In the genomic region with DNA sequence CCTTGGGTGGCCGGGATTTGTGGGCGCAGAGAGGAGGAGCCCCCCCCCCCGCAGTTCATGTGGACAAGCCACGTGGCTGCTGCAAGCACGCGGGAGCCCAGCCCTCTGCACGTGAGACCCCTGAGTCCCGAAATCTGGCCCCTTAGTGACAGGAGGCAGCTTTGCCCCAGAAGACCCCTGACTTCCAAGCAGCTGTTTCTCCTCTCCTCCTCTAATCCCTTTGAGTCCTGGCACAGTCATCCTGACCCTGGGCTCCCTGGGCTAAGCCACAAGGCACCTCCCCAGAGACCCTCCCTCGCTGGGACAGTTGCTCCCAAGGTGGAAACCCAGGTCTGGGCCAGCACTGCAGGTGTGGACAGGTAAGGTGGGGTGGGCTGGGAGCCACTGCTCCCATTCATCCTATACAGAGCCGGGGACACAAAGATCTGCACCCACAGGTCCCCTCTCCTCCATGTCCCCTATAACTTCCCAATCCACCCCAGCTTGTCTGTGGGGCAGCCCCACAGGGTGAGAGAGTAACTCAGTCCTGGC, we compare ENCODE assay signal across 25 cellular contexts. TPM values are rescaled to one million over a fixed set of nuclear protein-coding genes. Genes with fewer than 3 reads are reported as not detected.
DNase-seq lines count a peak whose midpoint lies in the region; ATAC-seq and TF ChIP-seq lines count a peak whose summit lies in the region.
"Had no signal": no experiment of that assay in that cellular context is flagged by ENCODE, and none has a peak within 500 bp of the region (broad histone marks: within the 10 kb centered on the region; RNA-seq: fewer than 3 reads in every experiment).

No MANE protein-coding gene starts in this region.

- H3F3A ChIP-seq in neural progenitor cell (ENCODE audit: low read depth): no peaks in the 10 kb centered on the region

- H3K36me3 ChIP-seq in BLaER1 treated with 17β-estradiol and CSF1 and Interleukin-3, amounts not matched to agents 10 nM and 100 nM: no peaks in the 10 kb centered on the region
- no peaks in the 10 kb centered on the region for H3K36me3 ChIP-seq in neural progenitor cell
- H3K36me3 ChIP-seq: Peyer's patch, SJSA1 had no signal

- no peaks in the 10 kb centered on the region for H3K27me3 ChIP-seq in BLaER1 treated with 17β-estradiol and CSF1 and Interleukin-3, amounts not matched to agents 10 nM and 100 nM
- H3K27me3 ChIP-seq in neural progenitor cell: no peaks in the 10 kb centered on the region
- H3K27me3 ChIP-seq: Peyer's patch, SJSA1 had no signal

- no peaks in the 10 kb centered on the region for H3K36me3 Mint-ChIP-seq in WTC11
- no peaks in the 10 kb centered on the region for H3K36me3 Mint-ChIP-seq in neural progenitor cell
- H3K36me3 Mint-ChIP-seq: CD8-positive, alpha-beta memory T cell had no signal

- H2AFZ ChIP-seq in neural progenitor cell (replicated peaks): no peak overlapping the region

- ATAC-seq in WTC11 (no peak), GM21717 (IDR thresholded peaks at IDR 0.05; ENCODE audit: unreplicated experiment) (no peak)
- ATAC-seq: Right ventricle myocardium inferior had no signal

- POLR2A ChIA-PET in WTC11 (lab: Charles Lee): no interaction called here

- H3K9me3 ChIP-seq in BLaER1 treated with 17β-estradiol and CSF1 and Interleukin-3, amounts not matched to agents 10 nM and 100 nM (replicated peaks in 1 of 11): no peaks in the 10 kb centered on the region
- peaks cover 9% of the 10 kb centered on the region for H3K9me3 ChIP-seq in neural progenitor cell (ENCODE audit: low read depth)
- H3K9me3 ChIP-seq: Peyer's patch, SJSA1 had no signal

- H3K27me3 Mint-ChIP-seq in WTC11 (ENCODE audit: low read depth): peaks cover 43% of the 10 kb centered on the region
- H3K27me3 Mint-ChIP-seq in neural progenitor cell (ENCODE audit: insufficient read depth, low read depth): peaks cover 22% of the 10 kb centered on the region

- H3K4me1 Mint-ChIP-seq in WTC11: peaks cover 10% of the 10 kb centered on the region
- peaks cover 8% of the 10 kb centered on the region for H3K4me1 Mint-ChIP-seq in neural progenitor cell

- H3K27ac ChIP-seq in BLaER1 treated with 17β-estradiol and CSF1 and Interleukin-3, amounts not matched to agents 10 nM and 100 nM: no peak overlapping the region
- H3K27ac ChIP-seq in neural progenitor cell: no peak overlapping the region
- H3K27ac ChIP-seq: 22Rv1, C4-2B, Peyer's patch, SJSA1 had no signal

- H4K20me1 ChIP-seq in BLaER1 treated with 17β-estradiol and CSF1 and Interleukin-3, amounts not matched to agents 10 nM and 100 nM: no peaks in the 10 kb centered on the region
- H4K20me1 ChIP-seq in neural progenitor cell (ENCODE audit: low read depth): no peaks in the 10 kb centered on the region

- peaks cover 10 to 36% (median 23%) of the 10 kb centered on the region in 10 experiments for H3K4me1 ChIP-seq in BLaER1 treated with 17β-estradiol and CSF1 and Interleukin-3, amounts not matched to agents 10 nM and 100 nM
- H3K4me1 ChIP-seq in neural progenitor cell: no peaks in the 10 kb centered on the region
- H3K4me1 ChIP-seq: Peyer's patch had no signal

- no peak overlapping the region for H3K4me3 ChIP-seq in BLaER1 treated with 17β-estradiol and CSF1 and Interleukin-3, amounts not matched to agents 10 nM and 100 nM
- no peak overlapping the region for H3K4me3 ChIP-seq in neural progenitor cell
- H3K4me3 ChIP-seq: Peyer's patch had no signal

- peak overlapping the region; percentile 41 for H3K4me3 Mint-ChIP-seq in WTC11
- peak overlapping the region; percentile 48 for H3K4me3 Mint-ChIP-seq in neural progenitor cell
- H3K4me3 Mint-ChIP-seq: CD8-positive, alpha-beta memory T cell had no signal

- TF ChIP-seq CTCF in WTC11 (IDR thresholded peaks at IDR 0.05) (no peak), neural progenitor cell (IDR thresholded peaks at IDR 0.05) (no peak)

- peak overlapping the region in 7 of 11 experiments; percentile 79 to 89 (median 83); a peak in 12 of 22 replicates for H3K4me2 ChIP-seq in BLaER1 treated with 17β-estradiol and CSF1 and Interleukin-3, amounts not matched to agents 10 nM and 100 nM
- H3K4me2 ChIP-seq in neural progenitor cell: no peak overlapping the region

- DNase-seq in NCI-H524 (lab: John Stamatoyannopoulos, UW) (peak; percentile 5 to 26), NCI-H524 treated with DMSO at 0.1 percent for 48 hours (lab: John Stamatoyannopoulos, UW) (no peak), WTC11 (ENCODE audit: low spot score) (no peak), neural progenitor cell (ENCODE audit: low spot score) (no peak), NCI-H1105 treated with DMSO at 0.1 percent for 48 hours (lab: John Stamatoyannopoulos, UW) (no peak), T-helper 2 cell (no peak)
- DNase-seq: Calu3; CD8-positive, alpha-beta memory T cell; KBM-7; MM.1S; NCI-H1048; NCI-H1436; NCI-H187 treated with DMSO at 0.1 percent for 48 hours; NCI-H2107; NCI-H446 treated with DMSO at 0.1 percent for 48 hours; NCI-H748 treated with DMSO at 0.1 percent for 48 hours had no signal

- no peak overlapping the region for H3K27ac Mint-ChIP-seq in WTC11
- H3K27ac Mint-ChIP-seq in neural progenitor cell: no peak overlapping the region
- H3K27ac Mint-ChIP-seq: CD8-positive, alpha-beta memory T cell had no signal

- CTCF ChIA-PET in WTC11 (lab: Charles Lee): interaction anchor here (1.1 to 3.1 kb wide), 10 partner anchors 9 to 207 kb away, joined by 3 to 37 read pairs (median 8); no protein-coding TSS in a partner anchor

- H3K79me2 ChIP-seq in neural progenitor cell (ENCODE audit: low read depth): no peaks in the 10 kb centered on the region

- no peak overlapping the region for H3K9ac ChIP-seq in BLaER1 treated with 17β-estradiol and CSF1 and Interleukin-3, amounts not matched to agents 10 nM and 100 nM
- no peak overlapping the region for H3K9ac ChIP-seq in neural progenitor cell

- no peaks in the 10 kb centered on the region for H3K9me3 Mint-ChIP-seq in WTC11
- H3K9me3 Mint-ChIP-seq in neural progenitor cell: no peaks in the 10 kb centered on the region

TF ChIP-seq in WTC11, 78 proteins besides CTCF, POLR2A, EP300 and RAD21 (continues in another document):
- TF ChIP-seq NFYB (CRISPR knock-in tag; conservative IDR thresholded peaks at IDR 0.05; ENCODE audit: low read depth) (no peak), ZBTB43 (CRISPR knock-in tag; IDR thresholded peaks at IDR 0.05) (no peak), ZNF423 (CRISPR knock-in tag; IDR thresholded peaks at IDR 0.05) (no peak), ZNF281 (CRISPR knock-in tag; IDR thresholded peaks at IDR 0.05) (no peak), ZNF671 (CRISPR knock-in tag; IDR thresholded peaks at IDR 0.05) (no peak), NR1H2 (CRISPR knock-in tag; IDR thresholded peaks at IDR 0.05) (no peak), GTF2I (CRISPR knock-in tag; conservative IDR thresholded peaks at IDR 0.05) (no peak)
- TF ChIP-seq, protein P1, sequence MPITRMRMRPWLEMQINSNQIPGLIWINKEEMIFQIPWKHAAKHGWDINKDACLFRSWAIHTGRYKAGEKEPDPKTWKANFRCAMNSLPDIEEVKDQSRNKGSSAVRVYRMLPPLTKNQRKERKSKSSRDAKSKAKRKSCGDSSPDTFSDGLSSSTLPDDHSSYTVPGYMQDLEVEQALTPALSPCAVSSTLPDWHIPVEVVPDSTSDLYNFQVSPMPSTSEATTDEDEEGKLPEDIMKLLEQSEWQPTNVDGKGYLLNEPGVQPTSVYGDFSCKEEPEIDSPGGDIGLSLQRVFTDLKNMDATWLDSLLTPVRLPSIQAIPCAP (CRISPR knock-in tag; IDR thresholded peaks at IDR 0.05): no peak

RNA-seq across cellular contexts. Expression of gene TEKT4, which starts 0.9 kb away (rescaled TPM):
- total RNA-seq in WTC11 (2021) (0.18 TPM in 1 of 3 replicates, not detected in the others), neural progenitor cell (ENCODE audit: low replicate concordance) (not detected in 2 replicates)
- total RNA-seq: CD8-positive, alpha-beta memory T cell; Daoy; H4; Peyer's patch; SJSA1 had no signal

Comparison
In these comparisons a context has a peak if more than half of its experiments do, and no peak if none do; other contexts are left out.
1. DNase-seq: peak in NCI-H524 (2 of 2); none in NCI-H524 treated with DMSO at 0.1 percent for 48 hours (single experiment), WTC11 (single experiment), neural progenitor cell (single experiment), NCI-H1105 treated with DMSO at 0.1 percent for 48 hours (single experiment) and T-helper 2 cell (0 of 5).